Comparison of ENCODE assay signal across 30 cellular contexts in the genomic region with DNA sequence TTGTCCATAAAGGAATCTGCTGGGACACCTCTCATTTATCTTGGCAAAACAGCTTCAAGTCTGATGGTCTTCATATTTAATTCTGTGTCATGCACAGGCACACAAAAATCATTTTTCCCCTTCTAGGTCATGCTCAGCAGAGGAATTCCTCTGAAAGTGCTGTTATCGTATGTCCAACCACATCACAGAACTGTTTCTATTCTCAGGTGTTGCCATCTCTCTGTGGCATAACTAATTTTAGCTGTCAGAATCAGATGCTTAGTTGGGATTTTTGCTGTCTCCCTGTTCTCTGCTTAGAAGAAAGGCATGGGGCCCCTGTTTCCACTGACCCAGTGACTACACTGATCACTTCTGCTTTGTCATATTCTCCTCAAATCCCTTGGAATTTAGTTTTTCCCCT.
"Had no signal": no experiment of that assay in that cellular context is flagged by ENCODE, and none has a peak within 500 bp of the region (broad histone marks: within the 10 kb centered on the region; RNA-seq: fewer than 3 reads in every experiment).

No MANE protein-coding gene starts in this region.

- ATAC-seq: Panc1, T-cell had no signal

- H3K36me3 ChIP-seq: SJSA1 had no signal

- H3K27me3 ChIP-seq: SJSA1 had no signal

- H3K4me1 Mint-ChIP-seq: T-cell had no signal

- H3K4me2 ChIP-seq: PC-9, SK-N-SH had no signal

- H3K4me3 ChIP-seq: PC-9, SJSA1 had no signal

- H3K9me2 ChIP-seq: SK-N-SH had no signal

- DNase-seq: Karpas-422, KG1, NCI-H1048, NCI-H1092 treated with DMSO at 0.1 percent for 48 hours, NCI-H1105 treated with DMSO at 0.1 percent for 48 hours, NCI-H1417, NCI-H1436, NCI-H146, NCI-H1694, NCI-H187, NCI-H1930, NCI-H2029 treated with DMSO at 0.1 percent for 48 hours, NCI-H2081 treated with DMSO at 0.1 percent for 48 hours, NCI-H2107, NCI-H2171, NCI-H226, NCI-H446 treated with DMSO at 0.1 percent for 48 hours, NCI-H510A, NCI-H524, NCI-H526, NCI-H69, NCI-H748 treated with DMSO at 0.1 percent for 48 hours, NCI-H82, PC-9, Right ventricle myocardium superior, SHP77 treated with DMSO at 0.1 percent for 48 hours, SK-N-SH, T-cell had no signal

- H3K36me3 Mint-ChIP-seq: T-cell had no signal

- H3K4me3 Mint-ChIP-seq: T-cell had no signal

- H3K9me3 ChIP-seq: SJSA1, SK-N-SH had no signal

- H3K4me1 ChIP-seq: SJSA1 had no signal

- H3K27ac ChIP-seq: PC-9, SJSA1 had no signal

- H3K27ac Mint-ChIP-seq: T-cell had no signal

- H3K27me3 Mint-ChIP-seq: T-cell had no signal

- H3K9ac ChIP-seq: SK-N-SH had no signal

- H2AFZ ChIP-seq: PC-9 had no signal
